In genomic region chr2:168348076-168348475, GRCh38 we compare ENCODE assay signal across 9 cellular contexts.
DNase-seq lines count a peak whose midpoint lies in the region; ATAC-seq, FAIRE-seq and TF ChIP-seq lines count a peak whose summit lies in the region.
"Had no signal": no experiment of that assay in that cellular context is flagged by ENCODE, and none has a peak within 500 bp of the region (broad histone marks: within the 10 kb centered on the region; RNA-seq: fewer than 3 reads in every experiment).

No MANE protein-coding gene starts in this region.

- peaks cover 3% of the 10 kb centered on the region; the same call in 1 of the 2 replicates for H3K23me2 ChIP-seq in H1 (ENCODE audit: low read depth, low read length)

- no peak overlapping the region for H2BK20ac ChIP-seq in H1 (ENCODE audit: low read length)

- H4K5ac ChIP-seq in H1 (ENCODE audit: insufficient read length, low read depth, low read length): no peak overlapping the region

- CTCF ChIA-PET in H1 (lab: Charles Lee; ENCODE audit: partially characterized antibody): interaction anchor here (0.7 to 5.9 kb wide), 37 partner anchors 8 to 575 kb away, joined by 3 to 40 read pairs (median 4); no protein-coding TSS in a partner anchor

- TF ChIP-seq POLR2A in GM12892 (IDR thresholded peaks at IDR 0.05; ENCODE audit: low read depth, low read length) (no peak), H1 (IDR thresholded peaks at IDR 0.05; ENCODE audit: control extremely low read depth in 1 of 2, low read depth in 2 of 2, low read length in 2 of 2) (no peak)

- no peaks in the 10 kb centered on the region for H3K79me2 ChIP-seq in H1 (ENCODE audit: control insufficient read depth in 1 of 2, insufficient read depth in 2 of 2, low read length in 2 of 2)

- no peak overlapping the region for H3K56ac ChIP-seq in H1 (replicated peaks; ENCODE audit: insufficient read length, low read depth, low read length)

- H3K4me1 ChIP-seq in H1 (replicated peaks in 1 of 4; ENCODE audit: control insufficient read depth in 3 of 4, insufficient read depth in 4 of 4, low read length in 3 of 4): peaks cover 0 to 6% (median 1%) of the 10 kb centered on the region in 4 experiments; a peak in 3 of 7 replicates
- H3K4me1 ChIP-seq in neuronal stem cell (ENCODE audit: control insufficient read depth in 2 of 2, insufficient read depth in 1 of 2, low read depth in 1 of 2, low read length in 2 of 2): peaks cover 0 to 5% of the 10 kb centered on the region in 2 donors

- no peak for TF ChIP-seq EP300 in H1 (IDR thresholded peaks at IDR 0.05; ENCODE audit: borderline replicate concordance in 1 of 2, low read depth in 2 of 2, low read length in 2 of 2)

- DNase-seq in AML-193 (lab: John Stamatoyannopoulos, UW) (peak; percentile 22 to 29), GM12892 (ENCODE audit: insufficient read length) (no peak), NCI-H748 (lab: John Stamatoyannopoulos, UW; ENCODE audit: unreplicated experiment) (peak; percentile 68), H1 (ENCODE audit: low read depth in 1 of 2, low spot score in 2 of 2) (no peak), neuronal stem cell (ENCODE audit: low spot score) (peak; percentile 6), T-helper 17 cell (no peak)
- DNase-seq in activated CD8-positive, alpha-beta memory T cell treated with anti-CD3 and anti-CD28 coated beads for 24 hours: no peak

- H3K18ac ChIP-seq in H1 (ENCODE audit: extremely low read depth, low read length) (no peak overlapping the region), neuronal stem cell (ENCODE audit: low read length) (no peak overlapping the region)

- H3K4me1 Mint-ChIP-seq in T-helper 17 cell: peaks cover 5% of the 10 kb centered on the region

- H3K27ac ChIP-seq in H1 (ENCODE audit: low read depth, low read length): no peak overlapping the region
- H3K27ac ChIP-seq in neuronal stem cell (replicated peaks; ENCODE audit: low read length): no peak overlapping the region

- H4K91ac ChIP-seq in H1 (replicated peaks; ENCODE audit: insufficient read length, low read length) (no peak overlapping the region), neuronal stem cell (ENCODE audit: low read depth, low read length, poor library complexity) (no peak overlapping the region)

- POLR2A ChIA-PET in H1 (lab: Charles Lee; ENCODE audit: partially characterized antibody): interaction anchor here (0.9 kb wide), 1 partner anchor 294 kb away, joined by 3 read pairs; no protein-coding TSS in a partner anchor

- H3K36me3 Mint-ChIP-seq in T-helper 17 cell (ENCODE audit: low read depth): no peaks in the 10 kb centered on the region

- H2BK12ac ChIP-seq in H1 (ENCODE audit: low read depth, low read length) (no peak overlapping the region), neuronal stem cell (ENCODE audit: low read length) (no peak overlapping the region)

- peak; percentile 74 to 77 for TF ChIP-seq RAD21 in H1 (IDR thresholded peaks at IDR 0.05 in 1 of 2, conservative IDR thresholded peaks at IDR 0.05 in 1 of 2; ENCODE audit: low read depth in 2 of 2, low read length in 2 of 2)

- H3K27me3 ChIP-seq in H1 (replicated peaks in 1 of 4; ENCODE audit: control insufficient read depth in 3 of 4, extremely low read depth in 1 of 4, insufficient read depth in 3 of 4, low read length in 3 of 4) (no peaks in the 10 kb centered on the region), neuronal stem cell (ENCODE audit: control insufficient read depth in 3 of 3, insufficient read depth in 3 of 3, low read depth in 1 of 3, low read length in 3 of 3) (no peaks in the 10 kb centered on the region)

- peak; percentile 68 to 84 (median 76) for TF ChIP-seq CTCF in H1 (IDR thresholded peaks at IDR 0.05; ENCODE audit: control extremely low read depth in 1 of 3, insufficient read depth in 1 of 3, low read depth in 1 of 3, low read length in 3 of 3)

- no peak overlapping the region for H3K4me3 Mint-ChIP-seq in T-helper 17 cell

- H3K4me2 ChIP-seq in H1 (ENCODE audit: insufficient read depth in 1 of 2, low read depth in 2 of 2, low read length in 2 of 2) (no peak overlapping the region), neuronal stem cell (ENCODE audit: insufficient read depth, low read length, poor library complexity, severe bottlenecking) (no peak overlapping the region)

- H2BK120ac ChIP-seq in H1 (replicated peaks; ENCODE audit: low read depth, low read length) (no peak overlapping the region), neuronal stem cell (ENCODE audit: low read depth, low read length) (no peak overlapping the region)

- 67% methylated on average over 2 of the region's 2 CpGs; no CpG with 5 or more reads in 1 of the 2 experiments for whole genome bisulfite sequencing in H1 (ENCODE audit: extremely low coverage in 1 of 2, insufficient coverage in 1 of 2, insufficient read length in 1 of 2, insufficient replicate concordance in 2 of 2, low coverage in 1 of 2, low lambda C conversion rate in 2 of 2, missing lambda C conversion rate in 1 of 2), 2 experiments
- WGBS in neuronal stem cell (ENCODE audit: extremely low coverage in 2 of 2, insufficient read length in 2 of 2, insufficient replicate concordance in 1 of 2), 2 donors: no CpG with 5 or more reads among the region's 2 CpGs

- no peak overlapping the region for H3K4me3 ChIP-seq in H1 (ENCODE audit: extremely low read depth in 1 of 4, insufficient read depth in 2 of 4, low read depth in 3 of 4, low read length in 4 of 4)
- no peak overlapping the region for H3K4me3 ChIP-seq in neuronal stem cell (ENCODE audit: low read length in 2 of 2)

- peaks cover 17% of the 10 kb centered on the region for H3K27me3 Mint-ChIP-seq in T-helper 17 cell

- H3K27ac Mint-ChIP-seq in T-helper 17 cell: no peak overlapping the region
- H3K27ac Mint-ChIP-seq: immature natural killer cell had no signal

- H3K14ac ChIP-seq in H1 (ENCODE audit: insufficient read length): no peak overlapping the region
- H3K14ac ChIP-seq in neuronal stem cell (ENCODE audit: low read length): no peak overlapping the region

- H3K79me1 ChIP-seq in H1 (ENCODE audit: low read depth, low read length) (no peaks in the 10 kb centered on the region), neuronal stem cell (ENCODE audit: low read depth, low read length) (no peaks in the 10 kb centered on the region)

- H2BK15ac ChIP-seq in H1 (ENCODE audit: low read length) (no peak overlapping the region), neuronal stem cell (ENCODE audit: low read length) (no peak overlapping the region)

- H4K8ac ChIP-seq in H1 (ENCODE audit: extremely low read depth, insufficient read depth, low read length) (no peak overlapping the region), neuronal stem cell (ENCODE audit: low read depth, low read length) (no peak overlapping the region)

- H3K4ac ChIP-seq in H1 (replicated peaks; ENCODE audit: insufficient read length, low read depth, low read length): no peak overlapping the region
- H3K4ac ChIP-seq in neuronal stem cell (ENCODE audit: low read length): no peak overlapping the region

- H3K9ac ChIP-seq in H1 (replicated peaks in 1 of 4; ENCODE audit: extremely low read depth in 1 of 4, low read depth in 3 of 4, low read length in 3 of 4) (no peak overlapping the region), neuronal stem cell (ENCODE audit: low read depth, low read length, poor library complexity) (no peak overlapping the region)

- H3K23ac ChIP-seq in H1 (ENCODE audit: insufficient read length): no peak overlapping the region
- no peak overlapping the region for H3K23ac ChIP-seq in neuronal stem cell (ENCODE audit: low read depth, low read length, poor library complexity)

- H2AFZ ChIP-seq in H1 (ENCODE audit: low read length): no peak overlapping the region
- peak overlapping the region; percentile 8 for H2AFZ ChIP-seq in neuronal stem cell (ENCODE audit: low read length)

- no peaks in the 10 kb centered on the region for H4K20me1 ChIP-seq in H1 (replicated peaks in 1 of 2; ENCODE audit: control insufficient read depth in 1 of 2, insufficient read depth in 2 of 2, low read length in 2 of 2)

- H2AK5ac ChIP-seq in H1 (ENCODE audit: low read depth, low read length): no peak overlapping the region
- H2AK5ac ChIP-seq in neuronal stem cell (ENCODE audit: low read depth, low read length): no peak overlapping the region

- H3K36me3 ChIP-seq in H1 (ENCODE audit: control insufficient read depth in 2 of 4, insufficient read depth in 4 of 4, low read length in 3 of 4) (no peaks in the 10 kb centered on the region), neuronal stem cell (replicated peaks in 1 of 2; ENCODE audit: control insufficient read depth in 2 of 2, insufficient read depth in 2 of 2, low read length in 2 of 2) (no peaks in the 10 kb centered on the region)

- ATAC-seq in HG02973 (IDR thresholded peaks at IDR 0.05; ENCODE audit: unreplicated experiment) (peak; percentile 74), T-helper 17 cell (no peak)

- H3K9me3 ChIP-seq in H1 (ENCODE audit: insufficient read depth in 2 of 2, low read depth in 1 of 2, low read length in 1 of 2) (peaks cover 4 to 6% of the 10 kb centered on the region in 2 experiments; a peak in 2 of 4 replicates), neuronal stem cell (replicated peaks in 1 of 2; ENCODE audit: control insufficient read depth in 2 of 2, insufficient read depth in 1 of 2, low read depth in 1 of 2, low read length in 2 of 2) (peaks cover 4 to 7% of the 10 kb centered on the region in 2 donors), T-helper 17 cell (ENCODE audit: control insufficient read depth, low read length, poor library complexity, severe bottlenecking) (no peaks in the 10 kb centered on the region)

- peak; percentile 36 for FAIRE-seq in GM12892 (lab: Jason Lieb, UNC)
- FAIRE-seq in H1 (lab: Jason Lieb, UNC): peak; percentile 82

- H2BK5ac ChIP-seq in H1 (ENCODE audit: low read depth, low read length): no peak overlapping the region
- no peak overlapping the region for H2BK5ac ChIP-seq in neuronal stem cell (ENCODE audit: low read length)

TF ChIP-seq in H1, 55 proteins besides CTCF, POLR2A, EP300 and RAD21:
- no peak for TF ChIP-seq SIN3A (conservative IDR thresholded peaks at IDR 0.05 in 1 of 2, IDR thresholded peaks at IDR 0.05 in 1 of 2; ENCODE audit: low read depth in 1 of 2, low read length in 2 of 2)
- TF ChIP-seq YY1 (IDR thresholded peaks at IDR 0.05; ENCODE audit: low read depth, low read length): 0 out of 2 replicates have a peak, but pooled peaks have one; percentile 17
- no peak for TF ChIP-seq JUND (IDR thresholded peaks at IDR 0.05; ENCODE audit: low read length)
- TF ChIP-seq NANOG (IDR thresholded peaks at IDR 0.05; ENCODE audit: insufficient read depth, low read depth, low read length, poor library complexity, severe bottlenecking): no peak
- TF ChIP-seq TEAD4 (IDR thresholded peaks at IDR 0.05; ENCODE audit: low read depth, low read length): peak; percentile 52; the same call in 1 of the 2 replicates
TF ChIP-seq in H1: peak in this region for 2.

Comparison
In these comparisons a context has a peak if more than half of its experiments do, and no peak if none do; other contexts are left out.
1. DNase-seq: peak in AML-193 (2 of 2), NCI-H748 (single experiment) and neuronal stem cell (single experiment); none in GM12892 (single experiment), H1 (0 of 2), activated CD8-positive, alpha-beta memory T cell treated with anti-CD3 and anti-CD28 coated beads for 24 hours (single experiment) and T-helper 17 cell (0 of 3).